Comparison of ENCODE assay signal across 11 cellular contexts in genomic region chr1:174153085-174153824, GRCh38. TPM values are rescaled to one million over a fixed set of nuclear protein-coding genes. Genes with fewer than 3 reads are reported as not detected.
A peak's percentile ranks its signal among the peaks of the same experiment; 100 is the strongest.
DNase-seq lines count a peak whose midpoint lies in the region; ATAC-seq and TF ChIP-seq lines count a peak whose summit lies in the region.
"Had no signal": no experiment of that assay in that cellular context is flagged by ENCODE, and none has a peak within 500 bp of the region (broad histone marks: within the 10 kb centered on the region; RNA-seq: fewer than 3 reads in every experiment).

No MANE protein-coding gene starts in this region.

- H3K36me3 Mint-ChIP-seq in type B pancreatic cell: no peaks in the 10 kb centered on the region

- H3K27me3 ChIP-seq in right cardiac atrium (ENCODE audit: control insufficient read depth, insufficient read depth): no peaks in the 10 kb centered on the region

- peaks cover 8% of the 10 kb centered on the region for H3K9me3 Mint-ChIP-seq in type B pancreatic cell

- H3K4me1 ChIP-seq in right cardiac atrium (ENCODE audit: control insufficient read depth, insufficient read depth, low read length): no peaks in the 10 kb centered on the region

- H3K4me3 Mint-ChIP-seq in type B pancreatic cell: peak overlapping the region; percentile 51

- WGBS in right cardiac atrium: 77% methylated on average over 5 of the region's 5 CpGs

- DNase-seq in right cardiac atrium (no peak), Right ventricle myocardium inferior (ENCODE audit: missing footprints) (no peak), HT1080 (ENCODE audit: low read depth) (peak; percentile 15), amniotic epithelial cell (ENCODE audit: low read depth) (peak; percentile 76), type B pancreatic cell (ENCODE audit: extremely low spot score, unreplicated experiment) (no peak), NCI-H1092 (lab: John Stamatoyannopoulos, UW) (no peak), omental fat pad (ENCODE audit: low spot score) (no peak), GM10248 (ENCODE audit: extremely low spot score) (no peak)
- DNase-seq: amniotic stem cell, mesendoderm, NCI-H1436 had no signal

- H3K9me3 ChIP-seq in right cardiac atrium (ENCODE audit: control insufficient read depth, low read length): peaks cover 2% of the 10 kb centered on the region

- H3K27ac ChIP-seq in right cardiac atrium (ENCODE audit: low read length): peak overlapping the region; percentile 19

- ATAC-seq in right cardiac atrium: no peak
- no peak for ATAC-seq in Right ventricle myocardium inferior
- no peak for ATAC-seq in omental fat pad (ENCODE audit: low FRiP score)

- TF ChIP-seq CTCF in type B pancreatic cell (conservative IDR thresholded peaks at IDR 0.05) (no peak), omental fat pad (IDR thresholded peaks at IDR 0.05) (no peak), GM10248 (IDR thresholded peaks at IDR 0.05; ENCODE audit: control extremely low read depth, extremely low read depth, low read depth, missing control alignments) (no peak)

- no peak overlapping the region for H3K4me3 ChIP-seq in right cardiac atrium (ENCODE audit: low read length)

- intact Hi-C loops in right cardiac atrium (cut with DNase I) (no loop called here), Right ventricle myocardium inferior (cut with DNase I) (no loop called here)

- no peaks in the 10 kb centered on the region for H3K27me3 Mint-ChIP-seq in type B pancreatic cell

- H3K27ac Mint-ChIP-seq in type B pancreatic cell: peak overlapping the region; percentile 77

- peaks cover 2% of the 10 kb centered on the region for H3K4me1 Mint-ChIP-seq in type B pancreatic cell (ENCODE audit: unreplicated experiment)

- POLR2A ChIA-PET in GM10248 (lab: Yijun Ruan, JAX): no interaction called here

- CTCF ChIA-PET in GM10248 (lab: Yijun Ruan, JAX): interaction anchor here (0.9 to 1.9 kb wide), 7 partner anchors 9 to 1408 kb away, joined by 3 to 8 read pairs (median 4); no protein-coding TSS in a partner anchor

RNA-seq across cellular contexts. Expression of gene RABGAP1L, which starts 6.1 kb away (rescaled TPM):
- total RNA-seq in right cardiac atrium: 100 to 1,000 TPM; 174 to 367 (median 215) TPM
- polyA plus RNA-seq in right cardiac atrium: 184 TPM
- total RNA-seq in Right ventricle myocardium inferior: 61.4 TPM
- 8.4 and 9.1 TPM in 2 replicates for total RNA-seq in HT1080 (2014; rRNA removed; shearing (Covaris generic))
- 7.6 and 11.3 TPM in 2 replicates for polyA plus RNA-seq in HT1080 (2015; cell fraction: cytosol; rRNA removed)
- 17.1 and 20.5 TPM in 2 replicates for polyA plus RNA-seq in HT1080 (2015; cell fraction: nucleus; rRNA removed)
- 35.6 and 56.9 TPM in 2 replicates for total RNA-seq in type B pancreatic cell (ENCODE audit: low replicate concordance)
- total RNA-seq in omental fat pad: 10 to 100 TPM; 31.7 to 49.7 (median 34.3) TPM

Comparison
In these comparisons a context has a peak if more than half of its experiments do, and no peak if none do; other contexts are left out.
1. DNase-seq: peak in HT1080 (single experiment) and amniotic epithelial cell (single experiment); none in right cardiac atrium (0 of 3), Right ventricle myocardium inferior (single experiment), type B pancreatic cell (single experiment), NCI-H1092 (single experiment), omental fat pad (single experiment) and GM10248 (single experiment).